1 cellular context compared by ENCODE assay signal in genomic region chr4:16844796-16845586, GRCh38.
TF ChIP-seq lines count a peak whose summit lies in the region.

No MANE protein-coding gene starts in this region.

TF ChIP-seq in HepG2, 621 proteins besides CTCF, POLR2A, EP300 and RAD21 (continued from another document):
- TF ChIP-seq ARID5B (CRISPR knock-in tag; IDR thresholded peaks at IDR 0.05) (peak; percentile 29; the same call in 1 of the 2 replicates), RXRA (CRISPR knock-in tag; IDR thresholded peaks at IDR 0.05) (peak; percentile 34; the same call in 1 of the 2 replicates), STAG1 (CRISPR knock-in tag; IDR thresholded peaks at IDR 0.05) (peak; percentile 68), ZNF652 (CRISPR knock-in tag; IDR thresholded peaks at IDR 0.05; ENCODE audit: borderline replicate concordance, low read depth) (peak; percentile 83), YY1 (IDR thresholded peaks at IDR 0.05; ENCODE audit: insufficient read depth, insufficient replicate concordance, low read depth, low read length) (no peak), CEBPZ (IDR thresholded peaks at IDR 0.05; ENCODE audit: low read length) (no peak), ZBTB44 (CRISPR knock-in tag; IDR thresholded peaks at IDR 0.05) (no peak), FOXA1 (IDR thresholded peaks at IDR 0.05) (no peak), FOXA1 (CRISPR knock-in tag; IDR thresholded peaks at IDR 0.05) (peak; percentile 88), ZNF562 (CRISPR knock-in tag; IDR thresholded peaks at IDR 0.05; ENCODE audit: borderline replicate concordance) (no peak), POGZ (CRISPR knock-in tag; IDR thresholded peaks at IDR 0.05) (0 out of 2 replicates have a peak, but pooled peaks have one; percentile 19), HMG20A (CRISPR knock-in tag; IDR thresholded peaks at IDR 0.05; ENCODE audit: borderline replicate concordance) (0 out of 2 replicates have a peak, but pooled peaks have one; percentile 21), CC2D1A (CRISPR knock-in tag; IDR thresholded peaks at IDR 0.05) (no peak), FOXA3 (CRISPR knock-in tag; IDR thresholded peaks at IDR 0.05) (peak; percentile 87), SMC3 (IDR thresholded peaks at IDR 0.05; ENCODE audit: low read length) (peak; percentile 44; the same call in 1 of the 2 replicates), ZNF614 (CRISPR knock-in tag; IDR thresholded peaks at IDR 0.05; ENCODE audit: borderline replicate concordance) (peak; percentile 62; the same call in 1 of the 2 replicates), HNF4A (CRISPR knock-in tag; IDR thresholded peaks at IDR 0.05) (peak; percentile 58; the same call in 1 of the 2 replicates), FOXJ3 (CRISPR knock-in tag; IDR thresholded peaks at IDR 0.05; ENCODE audit: borderline replicate concordance) (0 out of 2 replicates have a peak, but pooled peaks have one; percentile 39), RFXAP (CRISPR knock-in tag; IDR thresholded peaks at IDR 0.05; ENCODE audit: borderline replicate concordance) (no peak), FOXP1 (IDR thresholded peaks at IDR 0.05) (no peak), FOXP1 (CRISPR knock-in tag; IDR thresholded peaks at IDR 0.05) (0 out of 2 replicates have a peak, but pooled peaks have one; percentile 31), ISL2 (CRISPR knock-in tag; IDR thresholded peaks at IDR 0.05) (0 out of 2 replicates have a peak, but pooled peaks have one; percentile 34), FOXO1 (CRISPR knock-in tag; IDR thresholded peaks at IDR 0.05) (peak; percentile 41; the same call in 1 of the 2 replicates), ZNF329 (CRISPR knock-in tag; IDR thresholded peaks at IDR 0.05; ENCODE audit: low read depth) (no peak), PPARG (CRISPR knock-in tag; conservative IDR thresholded peaks at IDR 0.05) (peak; percentile 98), ZHX2 (IDR thresholded peaks at IDR 0.05; ENCODE audit: low read depth) (no peak), ZHX2 (CRISPR knock-in tag; IDR thresholded peaks at IDR 0.05; ENCODE audit: borderline replicate concordance) (0 out of 2 replicates have a peak, but pooled peaks have one; percentile 25), ZBTB7B (CRISPR knock-in tag; IDR thresholded peaks at IDR 0.05) (no peak)
TF ChIP-seq in HepG2: peak in this region for 21.
